ENCODE assay signal across 20 cellular contexts in the genomic region with DNA sequence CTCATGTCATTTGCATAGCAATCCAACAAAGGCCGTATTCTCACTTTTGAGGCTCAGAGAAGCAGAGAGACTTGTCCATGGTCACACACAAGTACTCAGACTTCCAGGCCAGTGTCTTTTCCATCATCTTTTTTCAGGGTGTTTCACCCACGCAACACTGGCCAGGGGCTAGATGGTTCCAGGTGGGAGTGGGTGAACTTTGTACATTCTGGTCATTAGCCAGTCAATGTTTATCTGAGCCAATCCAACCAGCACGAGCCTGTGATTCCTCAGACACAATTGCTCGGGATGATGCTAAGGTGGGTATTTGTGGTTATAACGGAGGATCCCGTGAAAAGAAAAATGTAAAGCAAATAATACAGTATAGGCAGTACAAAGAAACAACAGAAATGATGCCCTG. TPM values are rescaled to one million over a fixed set of nuclear protein-coding genes. Genes with fewer than 3 reads are reported as not detected.
A peak's percentile ranks its signal among the peaks of the same experiment; 100 is the strongest.
DNase-seq lines count a peak whose midpoint lies in the region; ATAC-seq and TF ChIP-seq lines count a peak whose summit lies in the region.
"Had no signal": no experiment of that assay in that cellular context is flagged by ENCODE, and none has a peak within 500 bp of the region (broad histone marks: within the 10 kb centered on the region; RNA-seq: fewer than 3 reads in every experiment).

No MANE protein-coding gene starts in this region.

- TF ChIP-seq CTCF in parathyroid adenoma (IDR thresholded peaks at IDR 0.05) (no peak), upper lobe of right lung (IDR thresholded peaks at IDR 0.05) (no peak)

- DNase-seq in activated effector memory CD4-positive, alpha-beta T cell treated with anti-CD3 and anti-CD28 coated beads, Interleukin-2, amount 50 U/mL, for 16 hours = peak; percentile 10
- DNase-seq in activated effector memory CD4-positive, alpha-beta T cell treated with Interleukin-2 at 50 U/mL for 16 hours = no peak
- DNase-seq in left kidney (ENCODE audit: low read depth, low spot score) (peak; percentile 50), upper lobe of right lung (no peak), Kasumi-1 (lab: John Stamatoyannopoulos, UW) (no peak)
- DNase-seq in activated CD4-positive, alpha-beta T cell treated with anti-CD3 and anti-CD28 coated beads, Interleukin-2, amount 50 U/mL, for 1 hour = no peak
- DNase-seq: 8988T; activated CD4-positive, alpha-beta T cell treated with anti-CD3 and anti-CD28 coated beads for 1 hour; activated CD8-positive, alpha-beta memory T cell treated with anti-CD3 and anti-CD28 coated beads, Interleukin-2, amount 10 ng/mL, durations not matched to agents 7 days and 5 days; DMS153; foreskin fibroblast; natural killer cell; NCI-H524 treated with DMSO at 0.1 percent for 48 hours; SJCRH30; stimulated activated CD4-positive, alpha-beta T cell treated with anti-CD3 and anti-CD28 coated beads, Interleukin-1b, Interleukin-23, amount 100 ng/mL, for 48 hours; T-helper 9 cell had no signal

- H3K36me3 ChIP-seq in parathyroid adenoma (ENCODE audit: control insufficient read depth, insufficient read depth, low read length) = no peaks in the 10 kb centered on the region
- H3K36me3 ChIP-seq in upper lobe of right lung = no peaks in the 10 kb centered on the region
- H3K36me3 ChIP-seq: SJCRH30 had no signal

- intact Hi-C loops in upper lobe of right lung (cut with DNase I) = no loop called here

- no peak overlapping the region for H3K9ac ChIP-seq in parathyroid adenoma
- H3K9ac ChIP-seq: BLaER1 treated with 17β-estradiol and CSF1 and Interleukin-3, amounts not matched to agents 10 nM and 100 nM had no signal

- H3K9me3 ChIP-seq in parathyroid adenoma (ENCODE audit: control insufficient read depth, low read length) (no peaks in the 10 kb centered on the region), upper lobe of right lung (no peaks in the 10 kb centered on the region)
- H3K9me3 ChIP-seq: BLaER1 treated with 17β-estradiol and CSF1 and Interleukin-3, amounts not matched to agents 10 nM and 100 nM; SJCRH30 had no signal

- H3K4me1 ChIP-seq in parathyroid adenoma = peaks cover 85% of the 10 kb centered on the region
- peaks cover 59% of the 10 kb centered on the region for H3K4me1 ChIP-seq in upper lobe of right lung

- ATAC-seq in upper lobe of right lung = no peak
- no peak for ATAC-seq in HG03571 (IDR thresholded peaks at IDR 0.05; ENCODE audit: unreplicated experiment)
- ATAC-seq: activated CD8-positive, alpha-beta memory T cell treated with anti-CD3 and anti-CD28 coated beads, Interleukin-2, amount 10 ng/mL, durations not matched to agents 7 days and 5 days; K562; natural killer cell had no signal

- H3K27ac ChIP-seq in parathyroid adenoma = peak overlapping the region; percentile 99
- H3K27ac ChIP-seq in upper lobe of right lung = peak overlapping the region; percentile 19
- H3K27ac ChIP-seq: BLaER1 treated with 17β-estradiol and CSF1 and Interleukin-3, amounts not matched to agents 10 nM and 100 nM; SJCRH30 had no signal

- H3K27me3 ChIP-seq in parathyroid adenoma (ENCODE audit: control insufficient read depth, insufficient read depth, low read length) = no peaks in the 10 kb centered on the region
- no peaks in the 10 kb centered on the region for H3K27me3 ChIP-seq in upper lobe of right lung
- H3K27me3 ChIP-seq: BLaER1 treated with 17β-estradiol and CSF1 and Interleukin-3, amounts not matched to agents 10 nM and 100 nM; SJCRH30 had no signal

- H2AFZ ChIP-seq in parathyroid adenoma = no peak overlapping the region

- no peak overlapping the region for H3K4me2 ChIP-seq in parathyroid adenoma (ENCODE audit: low read length)
- H3K4me2 ChIP-seq: BLaER1 treated with 17β-estradiol and CSF1 and Interleukin-3, amounts not matched to agents 10 nM and 100 nM had no signal

- H3K4me3 ChIP-seq in parathyroid adenoma (ENCODE audit: low read depth, low read length) (no peak overlapping the region), upper lobe of right lung (no peak overlapping the region)
- H3K4me3 ChIP-seq: BLaER1 treated with 17β-estradiol and CSF1 and Interleukin-3, amounts not matched to agents 10 nM and 100 nM; K562; SJCRH30 had no signal

- H3K79me2 ChIP-seq in parathyroid adenoma = peaks cover 63% of the 10 kb centered on the region

RNA-seq across cellular contexts. Expression of gene ZFHX3, which starts 56.3 kb away (rescaled TPM):
- 29.0 TPM for total RNA-seq in upper lobe of right lung

Comparison
In these comparisons a context has a peak if more than half of its experiments do, and no peak if none do; other contexts are left out.
1. DNase-seq: peak in activated effector memory CD4-positive, alpha-beta T cell treated with anti-CD3 and anti-CD28 coated beads, Interleukin-2, amount 50 U/mL, for 16 hours (single experiment) and left kidney (single experiment); none in activated effector memory CD4-positive, alpha-beta T cell treated with Interleukin-2 at 50 U/mL for 16 hours (single experiment), upper lobe of right lung (single experiment), Kasumi-1 (0 of 2) and activated CD4-positive, alpha-beta T cell treated with anti-CD3 and anti-CD28 coated beads, Interleukin-2, amount 50 U/mL, for 1 hour (single experiment).